In the genomic region with DNA sequence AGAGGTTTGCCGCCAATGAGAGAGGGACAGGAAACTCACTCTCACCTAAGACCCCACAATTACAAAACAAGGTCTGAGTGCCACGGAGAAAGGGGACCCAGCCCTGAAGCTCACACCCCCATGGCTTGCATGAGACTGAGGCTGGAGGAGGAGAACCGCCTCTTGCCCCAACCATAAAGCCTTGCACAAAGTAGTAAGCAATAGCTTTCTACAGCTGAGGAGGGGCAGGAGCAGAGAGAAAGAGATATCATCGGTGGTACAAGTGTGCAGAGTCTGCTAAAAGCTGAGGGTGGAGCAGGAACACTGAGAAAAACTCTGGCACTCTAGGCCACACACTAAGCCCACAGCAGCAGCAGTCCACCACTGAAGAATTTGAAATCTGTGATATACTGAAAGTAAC, we compare ENCODE assay signal across 15 cellular contexts. TPM values are rescaled to one million over a fixed set of nuclear protein-coding genes. Genes with fewer than 3 reads are reported as not detected.
DNase-seq lines count a peak whose midpoint lies in the region; ATAC-seq and TF ChIP-seq lines count a peak whose summit lies in the region.
"Had no signal": no experiment of that assay in that cellular context is flagged by ENCODE, and none has a peak within 500 bp of the region (broad histone marks: within the 10 kb centered on the region; RNA-seq: fewer than 3 reads in every experiment).

No MANE protein-coding gene starts in this region.

- ATAC-seq in activated CD8-positive, alpha-beta T cell treated with anti-CD3 and anti-CD28 coated beads, Interleukin-2, amount 10 ng/mL, durations not matched to agents 7 days and 5 days: no peak
- no peak for ATAC-seq in activated CD8-positive, alpha-beta T cell treated with anti-CD3 and anti-CD28 coated beads for 36 hours
- ATAC-seq in natural killer cell (peak; percentile 41 to 80 (median 50)), GM18909 (IDR thresholded peaks at IDR 0.05; ENCODE audit: poor library complexity, unreplicated experiment) (no peak)
- no peak for ATAC-seq in stimulated activated naive B cell treated with anti-CD40 and anti-IgM and Interleukin-4, amounts not matched to agents 10 μg/mL and 1 μg/mL and 100 μg/mL, for 72 hours (replicated peaks)
- ATAC-seq: CD8-positive, alpha-beta T cell had no signal

- H3K4me3 Mint-ChIP-seq in activated CD8-positive, alpha-beta T cell treated with anti-CD3 and anti-CD28 coated beads, Interleukin-2, amount 10 ng/mL, durations not matched to agents 7 days and 5 days: no peak overlapping the region
- no peak overlapping the region for H3K4me3 Mint-ChIP-seq in activated CD8-positive, alpha-beta T cell treated with anti-CD3 and anti-CD28 coated beads for 36 hours
- H3K4me3 Mint-ChIP-seq in natural killer cell: peak overlapping the region; percentile 71
- no peak overlapping the region for H3K4me3 Mint-ChIP-seq in stimulated activated naive B cell treated with anti-CD40 and anti-IgM and Interleukin-4, amounts not matched to agents 10 μg/mL and 1 μg/mL and 100 μg/mL, for 72 hours
- no peak overlapping the region for H3K4me3 Mint-ChIP-seq in activated naive CD8-positive, alpha-beta T cell treated with anti-CD3 and anti-CD28 coated beads for 36 hours
- H3K4me3 Mint-ChIP-seq: B cell; CD4-positive, CD25-positive, alpha-beta regulatory T cell; CD8-positive, alpha-beta T cell had no signal

- H3K36me3 Mint-ChIP-seq in activated CD8-positive, alpha-beta T cell treated with anti-CD3 and anti-CD28 coated beads, Interleukin-2, amount 10 ng/mL, durations not matched to agents 7 days and 5 days (ENCODE audit: low read depth): peaks cover 35% of the 10 kb centered on the region
- H3K36me3 Mint-ChIP-seq in activated CD8-positive, alpha-beta T cell treated with anti-CD3 and anti-CD28 coated beads for 36 hours (ENCODE audit: low read depth): peaks cover 15% of the 10 kb centered on the region
- peaks cover 11% of the 10 kb centered on the region for H3K36me3 Mint-ChIP-seq in natural killer cell
- H3K36me3 Mint-ChIP-seq in stimulated activated naive B cell treated with anti-CD40 and anti-IgM and Interleukin-4, amounts not matched to agents 10 μg/mL and 1 μg/mL and 100 μg/mL, for 72 hours: peaks cover 52 to 67% of the 10 kb centered on the region in 2 donors
- peaks cover 15% of the 10 kb centered on the region for H3K36me3 Mint-ChIP-seq in activated naive CD8-positive, alpha-beta T cell treated with anti-CD3 and anti-CD28 coated beads for 36 hours

- TF ChIP-seq CTCF in activated CD8-positive, alpha-beta T cell treated with anti-CD3 and anti-CD28 coated beads for 36 hours (IDR thresholded peaks at IDR 0.05): no peak
- no peak for TF ChIP-seq CTCF in natural killer cell (IDR thresholded peaks at IDR 0.05)

- CTCF ChIA-PET in activated CD8-positive, alpha-beta T cell treated with anti-CD3 and anti-CD28 coated beads, Interleukin-2, amount 10 ng/mL, durations not matched to agents 7 days and 5 days (lab: Charles Lee): no interaction called here
- CTCF ChIA-PET in activated CD8-positive, alpha-beta T cell treated with anti-CD3 and anti-CD28 coated beads for 36 hours (lab: Charles Lee): interaction anchor here (1.5 to 2.0 kb wide), 2 partner anchors 11 to 13 kb away, joined by 4 to 7 read pairs; no protein-coding TSS in a partner anchor

- H3K4me1 Mint-ChIP-seq in activated CD8-positive, alpha-beta T cell treated with anti-CD3 and anti-CD28 coated beads, Interleukin-2, amount 10 ng/mL, durations not matched to agents 7 days and 5 days (ENCODE audit: low read depth): no peaks in the 10 kb centered on the region
- no peaks in the 10 kb centered on the region for H3K4me1 Mint-ChIP-seq in activated CD8-positive, alpha-beta T cell treated with anti-CD3 and anti-CD28 coated beads for 36 hours (ENCODE audit: low read depth)
- H3K4me1 Mint-ChIP-seq in natural killer cell: peaks cover 17 to 23% of the 10 kb centered on the region in 2 donors
- no peaks in the 10 kb centered on the region for H3K4me1 Mint-ChIP-seq in stimulated activated naive B cell treated with anti-CD40 and anti-IgM and Interleukin-4, amounts not matched to agents 10 μg/mL and 1 μg/mL and 100 μg/mL, for 72 hours
- no peaks in the 10 kb centered on the region for H3K4me1 Mint-ChIP-seq in activated naive CD8-positive, alpha-beta T cell treated with anti-CD3 and anti-CD28 coated beads for 36 hours
- H3K4me1 Mint-ChIP-seq: B cell had no signal

- intact Hi-C loops in activated CD8-positive, alpha-beta T cell treated with anti-CD3 and anti-CD28 coated beads for 36 hours (cut with micrococcal nuclease): no loop called here
- intact Hi-C loops in natural killer cell (cut with micrococcal nuclease): no loop called here

- H3K27ac Mint-ChIP-seq in activated CD8-positive, alpha-beta T cell treated with anti-CD3 and anti-CD28 coated beads, Interleukin-2, amount 10 ng/mL, durations not matched to agents 7 days and 5 days: peak overlapping the region; percentile 30
- no peak overlapping the region for H3K27ac Mint-ChIP-seq in activated CD8-positive, alpha-beta T cell treated with anti-CD3 and anti-CD28 coated beads for 36 hours
- peak overlapping the region; percentile 72 to 82 for H3K27ac Mint-ChIP-seq in natural killer cell
- H3K27ac Mint-ChIP-seq in stimulated activated naive B cell treated with anti-CD40 and anti-IgM and Interleukin-4, amounts not matched to agents 10 μg/mL and 1 μg/mL and 100 μg/mL, for 72 hours: peak overlapping the region; percentile 21
- H3K27ac Mint-ChIP-seq in activated naive CD8-positive, alpha-beta T cell treated with anti-CD3 and anti-CD28 coated beads for 36 hours: no peak overlapping the region
- H3K27ac Mint-ChIP-seq: B cell; CD4-positive, CD25-positive, alpha-beta regulatory T cell; CD8-positive, alpha-beta T cell had no signal

- no peaks in the 10 kb centered on the region for H3K27me3 Mint-ChIP-seq in activated CD8-positive, alpha-beta T cell treated with anti-CD3 and anti-CD28 coated beads, Interleukin-2, amount 10 ng/mL, durations not matched to agents 7 days and 5 days (ENCODE audit: low read depth)
- no peaks in the 10 kb centered on the region for H3K27me3 Mint-ChIP-seq in activated CD8-positive, alpha-beta T cell treated with anti-CD3 and anti-CD28 coated beads for 36 hours
- no peaks in the 10 kb centered on the region for H3K27me3 Mint-ChIP-seq in natural killer cell (ENCODE audit: low read depth in 2 of 2)
- H3K27me3 Mint-ChIP-seq in stimulated activated naive B cell treated with anti-CD40 and anti-IgM and Interleukin-4, amounts not matched to agents 10 μg/mL and 1 μg/mL and 100 μg/mL, for 72 hours: no peaks in the 10 kb centered on the region
- H3K27me3 Mint-ChIP-seq in activated naive CD8-positive, alpha-beta T cell treated with anti-CD3 and anti-CD28 coated beads for 36 hours: no peaks in the 10 kb centered on the region
- H3K27me3 Mint-ChIP-seq: B cell; CD4-positive, CD25-positive, alpha-beta regulatory T cell had no signal

- POLR2A ChIA-PET in activated CD8-positive, alpha-beta T cell treated with anti-CD3 and anti-CD28 coated beads, Interleukin-2, amount 10 ng/mL, durations not matched to agents 7 days and 5 days (lab: Charles Lee): no interaction called here
- POLR2A ChIA-PET in activated CD8-positive, alpha-beta T cell treated with anti-CD3 and anti-CD28 coated beads for 36 hours (lab: Charles Lee): no interaction called here

- H3K9me3 Mint-ChIP-seq in activated CD8-positive, alpha-beta T cell treated with anti-CD3 and anti-CD28 coated beads, Interleukin-2, amount 10 ng/mL, durations not matched to agents 7 days and 5 days (ENCODE audit: insufficient read depth): no peaks in the 10 kb centered on the region
- H3K9me3 Mint-ChIP-seq in activated CD8-positive, alpha-beta T cell treated with anti-CD3 and anti-CD28 coated beads for 36 hours: no peaks in the 10 kb centered on the region
- H3K9me3 Mint-ChIP-seq in natural killer cell: no peaks in the 10 kb centered on the region
- H3K9me3 Mint-ChIP-seq in stimulated activated naive B cell treated with anti-CD40 and anti-IgM and Interleukin-4, amounts not matched to agents 10 μg/mL and 1 μg/mL and 100 μg/mL, for 72 hours: no peaks in the 10 kb centered on the region
- no peaks in the 10 kb centered on the region for H3K9me3 Mint-ChIP-seq in activated naive CD8-positive, alpha-beta T cell treated with anti-CD3 and anti-CD28 coated beads for 36 hours
- H3K9me3 Mint-ChIP-seq: CD4-positive, CD25-positive, alpha-beta regulatory T cell; CD8-positive, alpha-beta T cell had no signal

- DNase-seq in activated CD8-positive, alpha-beta T cell treated with anti-CD3 and anti-CD28 coated beads, Interleukin-2, amount 10 ng/mL, durations not matched to agents 7 days and 5 days: no peak
- DNase-seq in activated CD8-positive, alpha-beta T cell treated with anti-CD3 and anti-CD28 coated beads for 36 hours: no peak
- DNase-seq in natural killer cell (no peak), NCI-H1048 (lab: John Stamatoyannopoulos, UW) (no peak)
- no peak for DNase-seq in stimulated activated naive B cell treated with anti-CD40 and anti-IgM and Interleukin-4, amounts not matched to agents 10 μg/mL and 1 μg/mL and 100 μg/mL, for 72 hours
- DNase-seq in activated naive CD8-positive, alpha-beta T cell treated with anti-CD3 and anti-CD28 coated beads for 36 hours: no peak
- DNase-seq: Caco-2; CD4-positive, CD25-positive, alpha-beta regulatory T cell; CD8-positive, alpha-beta T cell; DMS153; DND-41; GM23248; HCEC 1CT had no signal

RNA-seq across cellular contexts. Expression of a gene that starts 37.7 kb away (rescaled TPM):
- total RNA-seq in activated CD8-positive, alpha-beta T cell treated with anti-CD3 and anti-CD28 coated beads, Interleukin-2, amount 10 ng/mL, durations not matched to agents 7 days and 5 days: 10 to 100 TPM; 25.2 to 25.5 TPM
- total RNA-seq in activated CD8-positive, alpha-beta T cell treated with anti-CD3 and anti-CD28 coated beads for 36 hours: 1 to 10 TPM; 7.2 to 7.5 TPM
- 10 to 100 TPM; 39.2 to 56.9 (median 49.1) TPM for total RNA-seq in natural killer cell
- 10 to 100 TPM; 10.4 to 11.4 TPM for total RNA-seq in activated naive CD8-positive, alpha-beta T cell treated with anti-CD3 and anti-CD28 coated beads for 36 hours

Comparison
In these comparisons a context has a peak if more than half of its experiments do, and no peak if none do; other contexts are left out.
1. H3K27ac Mint-ChIP-seq: peak in activated CD8-positive, alpha-beta T cell treated with anti-CD3 and anti-CD28 coated beads, Interleukin-2, amount 10 ng/mL, durations not matched to agents 7 days and 5 days (single experiment), natural killer cell (2 of 2) and stimulated activated naive B cell treated with anti-CD40 and anti-IgM and Interleukin-4, amounts not matched to agents 10 μg/mL and 1 μg/mL and 100 μg/mL, for 72 hours (single experiment); none in activated CD8-positive, alpha-beta T cell treated with anti-CD3 and anti-CD28 coated beads for 36 hours (single experiment) and activated naive CD8-positive, alpha-beta T cell treated with anti-CD3 and anti-CD28 coated beads for 36 hours (single experiment).
2. ATAC-seq: peak in natural killer cell (3 of 3); none in activated CD8-positive, alpha-beta T cell treated with anti-CD3 and anti-CD28 coated beads, Interleukin-2, amount 10 ng/mL, durations not matched to agents 7 days and 5 days (single experiment), activated CD8-positive, alpha-beta T cell treated with anti-CD3 and anti-CD28 coated beads for 36 hours (single experiment), stimulated activated naive B cell treated with anti-CD40 and anti-IgM and Interleukin-4, amounts not matched to agents 10 μg/mL and 1 μg/mL and 100 μg/mL, for 72 hours (0 of 2) and GM18909 (single experiment).